ENCODE assay signal across 11 cellular contexts in genomic region chr1:151898519-151898991, GRCh38. TPM values are rescaled to one million over a fixed set of nuclear protein-coding genes. Genes with fewer than 3 reads are reported as not detected.
DNase-seq lines count a peak whose midpoint lies in the region; ATAC-seq and TF ChIP-seq lines count a peak whose summit lies in the region.
"Had no signal": no experiment of that assay in that cellular context is flagged by ENCODE, and none has a peak within 500 bp of the region (broad histone marks: within the 10 kb centered on the region; RNA-seq: fewer than 3 reads in every experiment).

No MANE protein-coding gene starts in this region.

- peaks cover 25% of the 10 kb centered on the region for H3K9me3 Mint-ChIP-seq in HFFc6
- peaks cover 5% of the 10 kb centered on the region for H3K9me3 Mint-ChIP-seq in activated naive CD4-positive, alpha-beta T cell treated with anti-CD3 and anti-CD28 coated beads, Interleukin-2, amount 50 U/mL, for 24 hours

- no peak overlapping the region for H3K4me3 Mint-ChIP-seq in HFFc6
- peak overlapping the region; percentile 78 for H3K4me3 Mint-ChIP-seq in activated naive CD4-positive, alpha-beta T cell treated with anti-CD3 and anti-CD28 coated beads, Interleukin-2, amount 50 U/mL, for 24 hours

- peaks cover 12% of the 10 kb centered on the region for H3K4me1 Mint-ChIP-seq in HFFc6 (ENCODE audit: low read depth)
- peaks cover 80% of the 10 kb centered on the region for H3K4me1 Mint-ChIP-seq in activated naive CD4-positive, alpha-beta T cell treated with anti-CD3 and anti-CD28 coated beads, Interleukin-2, amount 50 U/mL, for 24 hours

- POLR2A ChIA-PET in GM10248 (lab: Yijun Ruan, JAX) = no interaction called here

- peak overlapping the region; percentile 34; the same call in 1 of the 2 replicates for H3K27ac ChIP-seq in VCaP
- H3K27ac ChIP-seq: gastroesophageal sphincter had no signal

- peaks cover under 1% of the 10 kb centered on the region; the same call in 1 of the 2 replicates for H3K27me3 Mint-ChIP-seq in HFFc6 (ENCODE audit: insufficient read depth)
- H3K27me3 Mint-ChIP-seq in activated naive CD4-positive, alpha-beta T cell treated with anti-CD3 and anti-CD28 coated beads, Interleukin-2, amount 50 U/mL, for 24 hours = no peaks in the 10 kb centered on the region

- peaks cover 29% of the 10 kb centered on the region for H3K36me3 Mint-ChIP-seq in HFFc6 (ENCODE audit: low read depth)
- peaks cover 38% of the 10 kb centered on the region for H3K36me3 Mint-ChIP-seq in activated naive CD4-positive, alpha-beta T cell treated with anti-CD3 and anti-CD28 coated beads, Interleukin-2, amount 50 U/mL, for 24 hours

- no peak for ATAC-seq in HG03175 (IDR thresholded peaks at IDR 0.05; ENCODE audit: unreplicated experiment)
- no peak for ATAC-seq in omental fat pad (ENCODE audit: low FRiP score)
- ATAC-seq: gastroesophageal sphincter had no signal

- TF ChIP-seq CTCF in HFFc6 (IDR thresholded peaks at IDR 0.05) (no peak), VCaP (conservative IDR thresholded peaks at IDR 0.05) (no peak), GM10248 (IDR thresholded peaks at IDR 0.05; ENCODE audit: control extremely low read depth, extremely low read depth, low read depth, missing control alignments) (no peak), omental fat pad (IDR thresholded peaks at IDR 0.05) (no peak)

- DNase-seq in HFFc6 (peak; percentile 8), GM10248 (ENCODE audit: extremely low spot score) (no peak), omental fat pad (ENCODE audit: low spot score) (no peak), GOT3 (lab: John Stamatoyannopoulos, UW) (no peak)
- peak; percentile 25 for DNase-seq in stimulated activated CD4-positive, alpha-beta T cell treated with anti-CD3 and anti-CD28 coated beads, Interleukin-1b, Interleukin-23, amount 100 ng/mL, for 48 hours
- DNase-seq: DMS79 treated with DMSO at 0.1 percent for 48 hours had no signal

- no peak overlapping the region; the same call in 1 of the 2 replicates for H3K27ac Mint-ChIP-seq in HFFc6
- H3K27ac Mint-ChIP-seq in activated naive CD4-positive, alpha-beta T cell treated with anti-CD3 and anti-CD28 coated beads, Interleukin-2, amount 50 U/mL, for 24 hours = peak overlapping the region; percentile 91

- CTCF ChIA-PET in GM10248 (lab: Yijun Ruan, JAX) = interaction anchor here (0.9 to 3.5 kb wide), 8 partner anchors 9 to 114 kb away, joined by 3 to 19 read pairs (median 6); partner anchors contain the start of gene THEM4

RNA-seq across cellular contexts. Expression of gene THEM4, which starts 10.8 kb away (rescaled TPM):
- total RNA-seq in HFFc6 (2021; fragmentation: NEBNext Ultra II Directional; extraction: Animal tissue kit (Norgen Biotek cat#: 25700)) = 10 to 100 TPM in 1 of 6 experiments, 1 to 10 TPM in 5; 8.0 to 10.1 (median 9.3) TPM
- 10 to 100 TPM; 17.3 to 29.3 (median 21.8) TPM for total RNA-seq in omental fat pad

RNA-seq across cellular contexts. Expression of gene THEM5, which starts 45.0 kb away (rescaled TPM):
- not detected for total RNA-seq in HFFc6 (2021; fragmentation: NEBNext Ultra II Directional; extraction: Animal tissue kit (Norgen Biotek cat#: 25700))
- not detected for total RNA-seq in omental fat pad
- total RNA-seq: gastroesophageal sphincter, mucosa of gallbladder had no signal

RNA-seq across cellular contexts. Expression of gene C2CD4D, which starts 58.9 kb away (rescaled TPM):
- not detected for total RNA-seq in HFFc6 (2021; fragmentation: NEBNext Ultra II Directional; extraction: Animal tissue kit (Norgen Biotek cat#: 25700))
- 1 to 10 TPM in 1 of 4 donors, not detected in 3; 1.9 TPM for total RNA-seq in omental fat pad
- total RNA-seq: gastroesophageal sphincter had no signal

Comparison
In these comparisons a context has a peak if more than half of its experiments do, and no peak if none do; other contexts are left out.
1. DNase-seq: peak in HFFc6 (single experiment) and stimulated activated CD4-positive, alpha-beta T cell treated with anti-CD3 and anti-CD28 coated beads, Interleukin-1b, Interleukin-23, amount 100 ng/mL, for 48 hours (single experiment); none in GM10248 (single experiment), omental fat pad (single experiment) and GOT3 (single experiment).